Comparison of ENCODE assay signal across 25 cellular contexts in genomic region chr5:165184183-165184582, GRCh38.
"Had no signal": no experiment of that assay in that cellular context is flagged by ENCODE, and none has a peak within 500 bp of the region (broad histone marks: within the 10 kb centered on the region; RNA-seq: fewer than 3 reads in every experiment).

No MANE protein-coding gene starts in this region.

- H3K27ac ChIP-seq: neural progenitor cell, ovary, parathyroid adenoma, psoas muscle, right lobe of liver, sigmoid colon, stomach, thoracic aorta, thyroid gland, tibial nerve, upper lobe of left lung, vagina had no signal

- H3K27me3 ChIP-seq: neural progenitor cell, ovary, right lobe of liver, sigmoid colon, stomach, thyroid gland, tibial nerve, upper lobe of left lung, vagina had no signal

- H3K36me3 ChIP-seq: neural progenitor cell, ovary, right lobe of liver, sigmoid colon, stomach, thoracic aorta, thyroid gland, tibial nerve, upper lobe of left lung, vagina had no signal

- H3K4me1 ChIP-seq: neural progenitor cell, parathyroid adenoma, psoas muscle, right lobe of liver, sigmoid colon, stomach, thyroid gland, tibial nerve, upper lobe of left lung, vagina had no signal

- H3K9ac ChIP-seq: neural progenitor cell, parathyroid adenoma had no signal

- ATAC-seq: psoas muscle; right cardiac atrium; right lobe of liver; stimulated activated effector memory CD8-positive, alpha-beta T cell treated with anti-CD3 and anti-CD28 coated beads, Interleukin-12 subunit alpha, Interleukin-12 subunit beta, amount 100 ng/mL, for 72 hours; stimulated activated naive B cell treated with anti-CD40 and anti-IgM and Interleukin-4, amounts not matched to agents 10 μg/mL and 1 μg/mL and 100 μg/mL, for 72 hours had no signal

- DNase-seq: occipital lobe; ovary; posterior cingulate gyrus; psoas muscle; right cardiac atrium; right lobe of liver; sigmoid colon; small intestine; stimulated activated CD4-positive, alpha-beta T cell treated with anti-CD3 and anti-CD28 coated beads, Interleukin-15, amount 100 ng/mL, for 24 hours; stimulated activated CD4-positive, alpha-beta T cell treated with anti-CD3 and anti-CD28 coated beads, Interleukin-2, amount 100 ng/mL, for 24 hours; stimulated activated CD4-positive, alpha-beta T cell treated with anti-CD3 and anti-CD28 coated beads, Interleukin-2, amount 100 ng/mL, for 48 hours; stimulated activated CD4-positive, alpha-beta T cell treated with anti-CD3 and anti-CD28 coated beads, Interleukin-4, amount 100 ng/mL, for 24 hours; stimulated activated naive B cell treated with anti-CD40 and anti-IgM and Interleukin-4, amounts not matched to agents 10 μg/mL and 1 μg/mL and 100 μg/mL, for 72 hours; stimulated activated naive CD4-positive, alpha-beta T cell treated with Interleukin-2 at 50 U/mL for 16 hours; stomach; thyroid gland; trophoblast cell; upper lobe of left lung had no signal

- H2AFZ ChIP-seq: neural progenitor cell, parathyroid adenoma had no signal

- FAIRE-seq: small intestine, urothelium cell line had no signal

- H3K4me3 ChIP-seq: neural progenitor cell, ovary, psoas muscle, right lobe of liver, sigmoid colon, stomach, thoracic aorta, thyroid gland, tibial nerve, upper lobe of left lung, vagina had no signal

- H3K9me3 ChIP-seq: ovary, psoas muscle, right lobe of liver, thoracic aorta, thyroid gland, vagina had no signal

- H3K4me2 ChIP-seq: neural progenitor cell had no signal

- H3K79me2 ChIP-seq: parathyroid adenoma had no signal
